Comparison of ENCODE assay signal across 2 cellular contexts in genomic region chr2:84788027-84788426, GRCh38.
TF ChIP-seq lines count a peak whose summit lies in the region.

No MANE protein-coding gene starts in this region.

TF ChIP-seq in HepG2, 621 proteins besides CTCF, POLR2A, EP300 and RAD21:
- TF ChIP-seq BORCS8-MEF2B (CRISPR knock-in tag; IDR thresholded peaks at IDR 0.05), result no peak
- TF ChIP-seq ZNF432 (CRISPR knock-in tag; IDR thresholded peaks at IDR 0.05; ENCODE audit: borderline replicate concordance), result no peak
- no peak for TF ChIP-seq ISX (CRISPR knock-in tag; conservative IDR thresholded peaks at IDR 0.05)
- no peak for TF ChIP-seq MAF1 (CRISPR knock-in tag; IDR thresholded peaks at IDR 0.05; ENCODE audit: borderline replicate concordance)
- peak; percentile 86 for TF ChIP-seq MAFF (IDR thresholded peaks at IDR 0.05; ENCODE audit: low read depth, low read length)
- TF ChIP-seq MAFK (conservative IDR thresholded peaks at IDR 0.05 in 1 of 2, IDR thresholded peaks at IDR 0.05 in 1 of 2; ENCODE audit: low read length in 2 of 2), result peak; percentile 85 to 94
TF ChIP-seq in HepG2: peak in this region for 2.

TF ChIP-seq in IMR-90, 13 proteins besides CTCF, POLR2A, EP300 and RAD21:
- TF ChIP-seq MAFK (IDR thresholded peaks at IDR 0.05; ENCODE audit: low read depth, low read length) (peak; percentile 82), CEBPB (IDR thresholded peaks at IDR 0.05; ENCODE audit: low read depth, low read length) (no peak)
